Comparison of ENCODE assay signal across 8 cellular contexts in genomic region chr3:111859974-111860859, GRCh38. TPM values are rescaled to one million over a fixed set of nuclear protein-coding genes. Genes with fewer than 3 reads are reported as not detected.
DNase-seq lines count a peak whose midpoint lies in the region; ATAC-seq and TF ChIP-seq lines count a peak whose summit lies in the region.

No MANE protein-coding gene starts in this region.

- peak; percentile 82 for TF ChIP-seq CTCF in chondrocyte (IDR thresholded peaks at IDR 0.05)

- peak overlapping the region; percentile 99 for H3K4me3 Mint-ChIP-seq in chondrocyte (ENCODE audit: unreplicated experiment)

- peaks cover 61% of the 10 kb centered on the region for H3K4me1 Mint-ChIP-seq in chondrocyte (ENCODE audit: low read depth)

- H3K27ac Mint-ChIP-seq in chondrocyte (ENCODE audit: unreplicated experiment): peak overlapping the region; percentile 95

- no peaks in the 10 kb centered on the region for H3K9me3 Mint-ChIP-seq in chondrocyte (ENCODE audit: low read depth)

- in situ Hi-C loops in ACHN (cut with HindIII; ENCODE audit: low pct_ligation_motif_present, low pct_unique_long_range_greater_than_20kb, low sequenced_read_pairs): no loop called here

- H3K36me3 Mint-ChIP-seq in chondrocyte (ENCODE audit: low read depth): peaks cover 4% of the 10 kb centered on the region

- DNase-seq in ACHN: peak; percentile 87
- DNase-seq in NCI-H2171 (lab: John Stamatoyannopoulos, UW): peak; percentile 47
- DNase-seq in activated CD4-positive, CD25-positive, alpha-beta regulatory T cell (lab: John Stamatoyannopoulos, UW): peak in 3 of 4 experiments; percentile 11 to 31 (median 26)
- no peak for DNase-seq in chondrocyte (ENCODE audit: low spot score)
- peak; percentile 89 for DNase-seq in kidney glomerular epithelial cell (lab: John Stamatoyannopoulos, UW)
- DNase-seq in stimulated activated CD4-positive, alpha-beta T cell treated with anti-CD3 and anti-CD28 coated beads, Interleukin-15, amount 100 ng/mL, for 48 hours (ENCODE audit: low read depth in 2 of 2): peak; percentile 15 to 20

- ATAC-seq in GM18858 (IDR thresholded peaks at IDR 0.05; ENCODE audit: unreplicated experiment): peak; percentile 90
- peak; percentile 93 for ATAC-seq in HG03060 (IDR thresholded peaks at IDR 0.05; ENCODE audit: low read depth, unreplicated experiment)

- no peaks in the 10 kb centered on the region for H3K27me3 Mint-ChIP-seq in chondrocyte (ENCODE audit: low read depth)

RNA-seq across cellular contexts. Expression of gene PHLDB2, which starts 1.2 kb away (rescaled TPM):
- total RNA-seq in chondrocyte: 70.3 to 138 TPM (median 133 TPM) in 3 replicates
